ENCODE assay signal across 18 cellular contexts in genomic region chr7:40746841-40747556, GRCh38.
DNase-seq lines count a peak whose midpoint lies in the region; ATAC-seq and TF ChIP-seq lines count a peak whose summit lies in the region.
"Had no signal": no experiment of that assay in that cellular context is flagged by ENCODE, and none has a peak within 500 bp of the region (broad histone marks: within the 10 kb centered on the region; RNA-seq: fewer than 3 reads in every experiment).

No MANE protein-coding gene starts in this region.

- H3K4me3 Mint-ChIP-seq in HFFc6 = peak overlapping the region; percentile 57; the same call in 1 of the 2 replicates
- no peak overlapping the region for H3K4me3 Mint-ChIP-seq in WTC11
- no peak overlapping the region for H3K4me3 Mint-ChIP-seq in effector memory CD8-positive, alpha-beta T cell
- no peak overlapping the region for H3K4me3 Mint-ChIP-seq in CD4-positive, alpha-beta memory T cell
- H3K4me3 Mint-ChIP-seq: CD14-positive monocyte had no signal

- no peak for ATAC-seq in WTC11
- no peak for ATAC-seq in effector memory CD8-positive, alpha-beta T cell (replicated peaks)
- ATAC-seq in HG03175 (IDR thresholded peaks at IDR 0.05; ENCODE audit: unreplicated experiment) = no peak

- no peaks in the 10 kb centered on the region for H3K27me3 ChIP-seq in mesendoderm (ENCODE audit: insufficient read depth, low read length, poor library complexity)
- H3K27me3 ChIP-seq in CD4-positive, alpha-beta memory T cell (ENCODE audit: insufficient read depth, low read length) = no peaks in the 10 kb centered on the region

- H2BK15ac ChIP-seq in mesendoderm (replicated peaks; ENCODE audit: low read depth) = no peak overlapping the region

- H3K4me3 ChIP-seq in mesendoderm (ENCODE audit: low read length) = no peak overlapping the region
- H3K4me3 ChIP-seq in CD4-positive, alpha-beta memory T cell (ENCODE audit: low read length in 2 of 2) = no peak overlapping the region

- H3K18ac ChIP-seq in mesendoderm (ENCODE audit: low read length) = peak overlapping the region; percentile 56

- H2AK5ac ChIP-seq in mesendoderm (ENCODE audit: low read length) = no peak overlapping the region

- intact Hi-C loops in CD4-positive, alpha-beta memory T cell (cut with micrococcal nuclease) = no loop called here

- peaks cover 47% of the 10 kb centered on the region for H3K4me1 Mint-ChIP-seq in HFFc6 (ENCODE audit: low read depth)
- H3K4me1 Mint-ChIP-seq in WTC11 = peaks cover 56% of the 10 kb centered on the region
- H3K4me1 Mint-ChIP-seq in effector memory CD8-positive, alpha-beta T cell (ENCODE audit: low read depth in 2 of 2) = no peaks in the 10 kb centered on the region
- no peaks in the 10 kb centered on the region for H3K4me1 Mint-ChIP-seq in CD4-positive, alpha-beta memory T cell
- H3K4me1 Mint-ChIP-seq: CD14-positive monocyte had no signal

- no peak overlapping the region for H3K27ac ChIP-seq in mesendoderm (ENCODE audit: low read depth, low read length)
- H3K27ac ChIP-seq in CD4-positive, alpha-beta memory T cell (ENCODE audit: low read depth, low read length) = no peak overlapping the region
- H3K27ac ChIP-seq: KMS-11 had no signal

- H3K27ac Mint-ChIP-seq in HFFc6 = peak overlapping the region; percentile 58
- peak overlapping the region; percentile 26 for H3K27ac Mint-ChIP-seq in WTC11
- H3K27ac Mint-ChIP-seq in effector memory CD8-positive, alpha-beta T cell = no peak overlapping the region
- H3K27ac Mint-ChIP-seq in CD4-positive, alpha-beta memory T cell = no peak overlapping the region
- H3K27ac Mint-ChIP-seq: CD14-positive monocyte had no signal

- H4K8ac ChIP-seq in mesendoderm (ENCODE audit: low read depth, low read length) = no peak overlapping the region

- CTCF ChIA-PET in WTC11 (lab: Charles Lee) = no interaction called here
- CTCF ChIA-PET in CD4-positive, alpha-beta memory T cell (lab: Charles Lee; ENCODE audit: partially characterized antibody) = no interaction called here

- H3K4me2 ChIP-seq in mesendoderm (ENCODE audit: low read length) = no peak overlapping the region
- H3K4me2 ChIP-seq: KMS-11 had no signal

- no peak overlapping the region for H2BK5ac ChIP-seq in mesendoderm (ENCODE audit: low read length)

- no peak overlapping the region for H3K9ac ChIP-seq in mesendoderm (ENCODE audit: low read length)
- H3K9ac ChIP-seq: KMS-11 had no signal

- no peak overlapping the region for H3K4ac ChIP-seq in mesendoderm (ENCODE audit: low read depth, low read length)

- no peak overlapping the region for H2BK120ac ChIP-seq in mesendoderm (ENCODE audit: low read depth, low read length)

- POLR2A ChIA-PET in WTC11 (lab: Charles Lee) = interaction anchor here (0.6 kb wide), 1 partner anchor 190 kb away, joined by 4 read pairs; no protein-coding TSS in a partner anchor
- POLR2A ChIA-PET in CD4-positive, alpha-beta memory T cell (lab: Charles Lee; ENCODE audit: partially characterized antibody) = no interaction called here

- H3K79me2 ChIP-seq in mesendoderm (ENCODE audit: control insufficient read depth, insufficient read depth, low read length) = no peaks in the 10 kb centered on the region

- TF ChIP-seq CTCF in HFFc6 (IDR thresholded peaks at IDR 0.05) = no peak
- TF ChIP-seq CTCF in WTC11 (IDR thresholded peaks at IDR 0.05) = no peak

- H3K23ac ChIP-seq in mesendoderm (ENCODE audit: low read length) = no peak overlapping the region

- no CpG with 5 or more reads among the region's 12 CpGs for WGBS in mesendoderm (ENCODE audit: extremely low coverage, insufficient coverage, low lambda C conversion rate)

- no peaks in the 10 kb centered on the region for H3K79me1 ChIP-seq in mesendoderm (ENCODE audit: low read length)

- no peaks in the 10 kb centered on the region for H3K9me3 ChIP-seq in CD4-positive, alpha-beta memory T cell (ENCODE audit: control insufficient read depth in 1 of 2, low read length in 2 of 2)
- H3K9me3 ChIP-seq: Caco-2 had no signal

- H3K4me1 ChIP-seq in mesendoderm (ENCODE audit: control insufficient read depth, low read depth, low read length) = peaks cover 10% of the 10 kb centered on the region
- H3K4me1 ChIP-seq in CD4-positive, alpha-beta memory T cell (ENCODE audit: insufficient read depth, low read length) = no peaks in the 10 kb centered on the region
- H3K4me1 ChIP-seq: Caco-2 had no signal

- DNase-seq in AG08395 (ENCODE audit: low spot score) (peak; percentile 32), HFFc6 (peak; percentile 11), WTC11 (ENCODE audit: low spot score) (no peak), mesendoderm (no peak), amniotic stem cell (lab: John Stamatoyannopoulos, UW) (no peak)
- DNase-seq in effector memory CD8-positive, alpha-beta T cell = no peak
- DNase-seq in CD4-positive, alpha-beta memory T cell = no peak
- DNase-seq: Caco-2, DMS53, MM.1S, NCI-H1105 treated with DMSO at 0.1 percent for 48 hours, NCI-H187, NCI-H2171, NCI-H774, SIG-M5 had no signal

- H3K27me3 Mint-ChIP-seq in HFFc6 (ENCODE audit: insufficient read depth) (no peaks in the 10 kb centered on the region), WTC11 (ENCODE audit: low read depth) (no peaks in the 10 kb centered on the region)
- no peaks in the 10 kb centered on the region for H3K27me3 Mint-ChIP-seq in effector memory CD8-positive, alpha-beta T cell
- no peaks in the 10 kb centered on the region for H3K27me3 Mint-ChIP-seq in CD4-positive, alpha-beta memory T cell

- no peaks in the 10 kb centered on the region for H3K36me3 ChIP-seq in mesendoderm (ENCODE audit: control insufficient read depth, insufficient read depth, low read length)
- no peaks in the 10 kb centered on the region for H3K36me3 ChIP-seq in CD4-positive, alpha-beta memory T cell (ENCODE audit: insufficient read depth, low read length)

- no peak overlapping the region for H4K5ac ChIP-seq in mesendoderm (ENCODE audit: low read length)

- no peaks in the 10 kb centered on the region for H3K9me3 Mint-ChIP-seq in HFFc6
- peaks cover 3% of the 10 kb centered on the region; the same call in 1 of the 2 replicates for H3K9me3 Mint-ChIP-seq in WTC11
- H3K9me3 Mint-ChIP-seq in effector memory CD8-positive, alpha-beta T cell = peaks cover 5 to 9% of the 10 kb centered on the region in 2 donors
- peaks cover 0 to 26% (median 8%) of the 10 kb centered on the region in 8 donors for H3K9me3 Mint-ChIP-seq in CD4-positive, alpha-beta memory T cell
- H3K9me3 Mint-ChIP-seq: CD14-positive monocyte had no signal

- H3K36me3 Mint-ChIP-seq in HFFc6 (ENCODE audit: low read depth) (peaks cover 9% of the 10 kb centered on the region; the same call in 1 of the 2 replicates), WTC11 (no peaks in the 10 kb centered on the region)
- no peaks in the 10 kb centered on the region for H3K36me3 Mint-ChIP-seq in effector memory CD8-positive, alpha-beta T cell (ENCODE audit: insufficient read depth)
- no peaks in the 10 kb centered on the region for H3K36me3 Mint-ChIP-seq in CD4-positive, alpha-beta memory T cell
- H3K36me3 Mint-ChIP-seq: CD14-positive monocyte had no signal

- no peak overlapping the region for H3K56ac ChIP-seq in mesendoderm (ENCODE audit: low read length)

TF ChIP-seq in WTC11, 78 proteins besides CTCF, POLR2A, EP300 and RAD21 (continues in another document):
- TF ChIP-seq MLX (CRISPR knock-in tag; IDR thresholded peaks at IDR 0.05) = no peak
- no peak for TF ChIP-seq SP1 (CRISPR knock-in tag; conservative IDR thresholded peaks at IDR 0.05)
- TF ChIP-seq ATF2 (CRISPR knock-in tag; IDR thresholded peaks at IDR 0.05; ENCODE audit: borderline replicate concordance, low read depth) = no peak
- TF ChIP-seq TP53 (CRISPR knock-in tag; IDR thresholded peaks at IDR 0.05) = no peak
- no peak for TF ChIP-seq ELF4 (CRISPR knock-in tag; IDR thresholded peaks at IDR 0.05; ENCODE audit: low read depth)
- no peak for TF ChIP-seq ZNF232 (CRISPR knock-in tag; IDR thresholded peaks at IDR 0.05)
- TF ChIP-seq PRDM15 (CRISPR knock-in tag; IDR thresholded peaks at IDR 0.05) = no peak

Comparison
In these comparisons a context has a peak if more than half of its experiments do, and no peak if none do; other contexts are left out.
1. DNase-seq: peak in AG08395 (single experiment) and HFFc6 (single experiment); none in WTC11 (single experiment), mesendoderm (single experiment), effector memory CD8-positive, alpha-beta T cell (0 of 3), CD4-positive, alpha-beta memory T cell (0 of 5) and amniotic stem cell (single experiment).
2. H3K27ac Mint-ChIP-seq: peak in HFFc6 (single experiment) and WTC11 (single experiment); none in effector memory CD8-positive, alpha-beta T cell (0 of 2) and CD4-positive, alpha-beta memory T cell (0 of 7).